17 cellular contexts compared by ENCODE assay signal in the genomic region with DNA sequence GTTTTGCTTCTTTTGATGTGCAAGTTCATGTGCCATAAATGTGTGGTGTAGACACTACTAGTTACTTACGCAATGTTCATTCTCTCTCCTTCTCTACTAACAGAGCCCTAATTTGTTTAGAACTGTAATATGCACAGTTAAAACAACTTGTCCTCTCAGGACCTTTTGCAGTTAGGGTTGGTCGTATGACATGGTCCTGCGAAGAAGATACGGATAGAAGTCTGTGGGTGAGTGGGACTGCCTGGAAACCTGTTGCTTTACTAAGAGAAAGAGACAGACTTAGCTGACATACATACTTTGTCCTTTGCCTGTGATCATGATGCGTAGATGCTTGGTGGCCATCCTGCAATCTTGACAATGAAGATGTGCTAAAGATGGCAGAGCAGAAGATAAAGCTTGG. TPM values are rescaled to one million over a fixed set of nuclear protein-coding genes. Genes with fewer than 3 reads are reported as not detected.
DNase-seq lines count a peak whose midpoint lies in the region; ATAC-seq and TF ChIP-seq lines count a peak whose summit lies in the region.
"Had no signal": no experiment of that assay in that cellular context is flagged by ENCODE, and none has a peak within 500 bp of the region (broad histone marks: within the 10 kb centered on the region; RNA-seq: fewer than 3 reads in every experiment).

No MANE protein-coding gene starts in this region.

- H3K27me3 ChIP-seq in brain microvascular endothelial cell (replicated peaks) (no peaks in the 10 kb centered on the region), osteoblast (ENCODE audit: insufficient read depth, low read length) (no peaks in the 10 kb centered on the region), ovary (no peaks in the 10 kb centered on the region)

- in situ Hi-C loops in brain microvascular endothelial cell (cut with HindIII; ENCODE audit: low pct_ligation_motif_present, low sequenced_read_pairs), result no loop called here

- H3K9me3 ChIP-seq in HEK293 (ENCODE audit: control insufficient read depth, insufficient read depth, low read depth, low read length) (no peaks in the 10 kb centered on the region), osteoblast (ENCODE audit: low read depth, low read length) (no peaks in the 10 kb centered on the region), ovary (peaks cover 0 to 7% of the 10 kb centered on the region in 2 donors)

- 89 to 93% (median 93%) methylated on average over 5 of the region's 5 CpGs for WGBS in ovary, 3 donors

- POLR2A ChIA-PET in HEK293 (lab: Yijun Ruan, JAX), result no interaction called here

- H3K27ac ChIP-seq in HEK293 (ENCODE audit: extremely low read depth, low read depth, low read length) (no peak overlapping the region), brain microvascular endothelial cell (peak overlapping the region; percentile 12), osteoblast (ENCODE audit: low read depth, low read length) (peak overlapping the region; percentile 29), ovary (no peak overlapping the region)
- H3K27ac ChIP-seq: 22Rv1, A549, C4-2B had no signal

- TF ChIP-seq CTCF in HEK293 (tag by site-specific recombination; IDR thresholded peaks at IDR 0.05) (no peak), brain microvascular endothelial cell (IDR thresholded peaks at IDR 0.05; ENCODE audit: low read depth, low read length, missing control alignments) (no peak), osteoblast (IDR thresholded peaks at IDR 0.05; ENCODE audit: extremely low read depth, low read depth, low read length) (no peak), ovary (IDR thresholded peaks at IDR 0.05) (no peak)

- H3K4me3 ChIP-seq in HEK293 (ENCODE audit: low read depth, low read length) (no peak overlapping the region), brain microvascular endothelial cell (ENCODE audit: low read depth, low read length) (no peak overlapping the region), osteoblast (ENCODE audit: insufficient read depth, low read length) (no peak overlapping the region), ovary (no peak overlapping the region)
- H3K4me3 ChIP-seq: A549 had no signal

- intact Hi-C loops in left ventricle myocardium superior (cut with micrococcal nuclease), result no loop called here
- intact Hi-C loops in ovary (cut with DNase I), result no loop called here

- DNase-seq in brain microvascular endothelial cell (no peak), islet precursor cell (peak; percentile 2), osteoblast (ENCODE audit: insufficient read length, low spot score, missing footprints) (no peak), left ventricle myocardium superior (no peak), dermis blood vessel endothelial cell (no peak), ovary (no peak)
- DNase-seq: AML-193; Caco-2; CD4-positive, alpha-beta T cell; GOT3; H7 had no signal

- ATAC-seq in left ventricle myocardium superior (no peak), HG02798 (IDR thresholded peaks at IDR 0.05; ENCODE audit: poor library complexity, unreplicated experiment) (no peak)
- ATAC-seq: A549, HCT116 had no signal

- peaks cover 4% of the 10 kb centered on the region for H4K20me1 ChIP-seq in osteoblast (ENCODE audit: insufficient read depth, low read length)

- no peak for TF ChIP-seq EP300 in ovary (IDR thresholded peaks at IDR 0.05)

- CTCF ChIA-PET in HEK293 (lab: Yijun Ruan, JAX), result interaction anchor here (0.6 to 0.7 kb wide), 2 partner anchors 194 to 301 kb away, joined by 3 to 5 read pairs; no protein-coding TSS in a partner anchor

- peaks cover 0 to 55% of the 10 kb centered on the region in 2 experiments for H3K36me3 ChIP-seq in HEK293 (ENCODE audit: control insufficient read depth in 2 of 2, insufficient read depth in 1 of 2, low read length in 2 of 2)
- peaks cover 5% of the 10 kb centered on the region for H3K36me3 ChIP-seq in brain microvascular endothelial cell (replicated peaks)
- peaks cover 12% of the 10 kb centered on the region for H3K36me3 ChIP-seq in osteoblast (ENCODE audit: insufficient read depth, low read length)
- no peaks in the 10 kb centered on the region for H3K36me3 ChIP-seq in ovary

- H3K4me1 ChIP-seq in HEK293 (ENCODE audit: control insufficient read depth, insufficient read depth, low read length), result no peaks in the 10 kb centered on the region
- H3K4me1 ChIP-seq in osteoblast (ENCODE audit: insufficient read depth, low read length), result peaks cover 25% of the 10 kb centered on the region
- no peaks in the 10 kb centered on the region for H3K4me1 ChIP-seq in ovary (ENCODE audit: insufficient read depth)
- H3K4me1 ChIP-seq: Caco-2 had no signal

- H3K79me2 ChIP-seq in osteoblast (ENCODE audit: insufficient read depth, low read length), result no peaks in the 10 kb centered on the region

- TF ChIP-seq POLR2A in ovary (IDR thresholded peaks at IDR 0.05), result no peak

- no peak overlapping the region for H3K4me2 ChIP-seq in osteoblast (ENCODE audit: insufficient read depth, low read length)

- H2AFZ ChIP-seq in osteoblast (ENCODE audit: low read length), result no peak overlapping the region

TF ChIP-seq in HEK293, 187 proteins besides CTCF, POLR2A, EP300 and RAD21:
- no peak for TF ChIP-seq ZNF335 (tag by site-specific recombination; conservative IDR thresholded peaks at IDR 0.05)
- peak; percentile 90 for TF ChIP-seq SCRT2 (tag by site-specific recombination; IDR thresholded peaks at IDR 0.05)
- peak; percentile 72 for TF ChIP-seq SCRT1 (tag by site-specific recombination; IDR thresholded peaks at IDR 0.05; ENCODE audit: borderline replicate concordance)

RNA-seq across cellular contexts. Expression of a gene that starts 51.1 kb away (rescaled TPM):
- total RNA-seq in osteoblast (30.1 and 39.8 TPM in 2 replicates), left ventricle myocardium superior (17.0 TPM), dermis blood vessel endothelial cell (43.6 and 44.1 TPM in 2 replicates), ovary (10 to 100 TPM; 16.7 to 22.4 (median 20.1) TPM)
- 10 to 100 TPM; 13.0 to 17.7 TPM for polyA plus RNA-seq in ovary

Comparison
In these comparisons a context has a peak if more than half of its experiments do, and no peak if none do; other contexts are left out.
1. H3K27ac ChIP-seq: peak in brain microvascular endothelial cell (single experiment) and osteoblast (single experiment); none in HEK293 (single experiment) and ovary (0 of 2).